3 cellular contexts compared by ENCODE assay signal in the genomic region with DNA sequence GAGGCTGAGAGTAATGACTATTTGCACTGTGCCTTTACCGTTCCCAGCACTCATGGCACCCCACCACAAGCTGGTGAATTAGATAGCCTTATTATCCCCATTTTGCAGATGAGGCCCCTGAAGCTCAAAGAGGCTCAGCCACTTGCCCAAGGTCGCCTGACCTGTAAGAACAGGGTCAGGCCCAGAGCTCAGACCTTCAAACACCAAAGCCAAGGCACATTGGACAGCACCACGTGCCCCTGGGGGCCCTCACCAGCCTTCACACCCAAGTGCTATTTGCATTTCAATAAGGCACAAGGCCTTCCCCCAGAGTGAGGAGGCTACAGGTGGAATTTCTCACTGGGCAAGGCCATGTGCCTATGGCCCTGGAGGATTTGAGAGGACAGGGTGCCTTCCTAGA.
TF ChIP-seq lines count a peak whose summit lies in the region.

No MANE protein-coding gene starts in this region.

TF ChIP-seq in GM23338, 12 proteins besides CTCF, POLR2A, EP300 and RAD21:
- TF ChIP-seq, protein P1, sequence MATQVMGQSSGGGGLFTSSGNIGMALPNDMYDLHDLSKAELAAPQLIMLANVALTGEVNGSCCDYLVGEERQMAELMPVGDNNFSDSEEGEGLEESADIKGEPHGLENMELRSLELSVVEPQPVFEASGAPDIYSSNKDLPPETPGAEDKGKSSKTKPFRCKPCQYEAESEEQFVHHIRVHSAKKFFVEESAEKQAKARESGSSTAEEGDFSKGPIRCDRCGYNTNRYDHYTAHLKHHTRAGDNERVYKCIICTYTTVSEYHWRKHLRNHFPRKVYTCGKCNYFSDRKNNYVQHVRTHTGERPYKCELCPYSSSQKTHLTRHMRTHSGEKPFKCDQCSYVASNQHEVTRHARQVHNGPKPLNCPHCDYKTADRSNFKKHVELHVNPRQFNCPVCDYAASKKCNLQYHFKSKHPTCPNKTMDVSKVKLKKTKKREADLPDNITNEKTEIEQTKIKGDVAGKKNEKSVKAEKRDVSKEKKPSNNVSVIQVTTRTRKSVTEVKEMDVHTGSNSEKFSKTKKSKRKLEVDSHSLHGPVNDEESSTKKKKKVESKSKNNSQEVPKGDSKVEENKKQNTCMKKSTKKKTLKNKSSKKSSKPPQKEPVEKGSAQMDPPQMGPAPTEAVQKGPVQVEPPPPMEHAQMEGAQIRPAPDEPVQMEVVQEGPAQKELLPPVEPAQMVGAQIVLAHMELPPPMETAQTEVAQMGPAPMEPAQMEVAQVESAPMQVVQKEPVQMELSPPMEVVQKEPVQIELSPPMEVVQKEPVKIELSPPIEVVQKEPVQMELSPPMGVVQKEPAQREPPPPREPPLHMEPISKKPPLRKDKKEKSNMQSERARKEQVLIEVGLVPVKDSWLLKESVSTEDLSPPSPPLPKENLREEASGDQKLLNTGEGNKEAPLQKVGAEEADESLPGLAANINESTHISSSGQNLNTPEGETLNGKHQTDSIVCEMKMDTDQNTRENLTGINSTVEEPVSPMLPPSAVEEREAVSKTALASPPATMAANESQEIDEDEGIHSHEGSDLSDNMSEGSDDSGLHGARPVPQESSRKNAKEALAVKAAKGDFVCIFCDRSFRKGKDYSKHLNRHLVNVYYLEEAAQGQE (IDR thresholded peaks at IDR 0.05; ENCODE audit: unreplicated experiment) = peak; percentile 53
- TF ChIP-seq NANOG (IDR thresholded peaks at IDR 0.05; ENCODE audit: borderline replicate concordance) (no peak), ZNF331 (CRISPR knock-in tag; IDR thresholded peaks at IDR 0.05; ENCODE audit: low read depth) (no peak), CREB1 (CRISPR knock-in tag; IDR thresholded peaks at IDR 0.05; ENCODE audit: low read depth) (no peak), JUNB (IDR thresholded peaks at IDR 0.05; ENCODE audit: unreplicated experiment) (no peak)

TF ChIP-seq in IMR-90, 13 proteins besides CTCF, POLR2A, EP300 and RAD21:
- TF ChIP-seq RCOR1 (IDR thresholded peaks at IDR 0.05; ENCODE audit: insufficient replicate concordance, low read length) = no peak
- no peak for TF ChIP-seq BHLHE40 (IDR thresholded peaks at IDR 0.05; ENCODE audit: low read depth, low read length)
- TF ChIP-seq RFX5 (IDR thresholded peaks at IDR 0.05; ENCODE audit: low read depth, low read length) = no peak
- no peak for TF ChIP-seq NFE2L2 (IDR thresholded peaks at IDR 0.05; ENCODE audit: low read depth, low read length)
- TF ChIP-seq CHD1 (IDR thresholded peaks at IDR 0.05; ENCODE audit: low read depth, low read length) = no peak
- TF ChIP-seq MAFK (IDR thresholded peaks at IDR 0.05; ENCODE audit: low read depth, low read length) = no peak
- TF ChIP-seq, protein P2, sequence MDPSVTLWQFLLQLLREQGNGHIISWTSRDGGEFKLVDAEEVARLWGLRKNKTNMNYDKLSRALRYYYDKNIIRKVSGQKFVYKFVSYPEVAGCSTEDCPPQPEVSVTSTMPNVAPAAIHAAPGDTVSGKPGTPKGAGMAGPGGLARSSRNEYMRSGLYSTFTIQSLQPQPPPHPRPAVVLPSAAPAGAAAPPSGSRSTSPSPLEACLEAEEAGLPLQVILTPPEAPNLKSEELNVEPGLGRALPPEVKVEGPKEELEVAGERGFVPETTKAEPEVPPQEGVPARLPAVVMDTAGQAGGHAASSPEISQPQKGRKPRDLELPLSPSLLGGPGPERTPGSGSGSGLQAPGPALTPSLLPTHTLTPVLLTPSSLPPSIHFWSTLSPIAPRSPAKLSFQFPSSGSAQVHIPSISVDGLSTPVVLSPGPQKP (IDR thresholded peaks at IDR 0.05; ENCODE audit: borderline replicate concordance, low read depth, low read length) = no peak
- no peak for TF ChIP-seq CEBPB (IDR thresholded peaks at IDR 0.05; ENCODE audit: low read depth, low read length)
- TF ChIP-seq, protein P3, sequence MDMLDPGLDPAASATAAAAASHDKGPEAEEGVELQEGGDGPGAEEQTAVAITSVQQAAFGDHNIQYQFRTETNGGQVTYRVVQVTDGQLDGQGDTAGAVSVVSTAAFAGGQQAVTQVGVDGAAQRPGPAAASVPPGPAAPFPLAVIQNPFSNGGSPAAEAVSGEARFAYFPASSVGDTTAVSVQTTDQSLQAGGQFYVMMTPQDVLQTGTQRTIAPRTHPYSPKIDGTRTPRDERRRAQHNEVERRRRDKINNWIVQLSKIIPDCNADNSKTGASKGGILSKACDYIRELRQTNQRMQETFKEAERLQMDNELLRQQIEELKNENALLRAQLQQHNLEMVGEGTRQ (IDR thresholded peaks at IDR 0.05; ENCODE audit: low read depth, low read length) = no peak
- no peak for TF ChIP-seq FOS (IDR thresholded peaks at IDR 0.05; ENCODE audit: low read depth, low read length)
- no peak for TF ChIP-seq MXI1 (IDR thresholded peaks at IDR 0.05; ENCODE audit: borderline replicate concordance, low read depth, low read length)

TF ChIP-seq in H1, 55 proteins besides CTCF, POLR2A, EP300 and RAD21:
- TF ChIP-seq EZH2 (IDR thresholded peaks at IDR 0.05; ENCODE audit: low read depth, low read length, severe bottlenecking) = no peak
- TF ChIP-seq KDM1A (IDR thresholded peaks at IDR 0.05; ENCODE audit: borderline replicate concordance, low read length) = peak; percentile 75; the same call in 1 of the 2 replicates
- TF ChIP-seq CHD2 (IDR thresholded peaks at IDR 0.05; ENCODE audit: low read length) = no peak
- no peak for TF ChIP-seq CBX5 (IDR thresholded peaks at IDR 0.05; ENCODE audit: low read depth, low read length)
- no peak for TF ChIP-seq TAF7 (optimal IDR thresholded peaks at IDR 0.05; ENCODE audit: borderline replicate concordance, low read depth, low read length)
- TF ChIP-seq CHD1 (IDR thresholded peaks at IDR 0.05; ENCODE audit: low read depth, low read length) = no peak
- TF ChIP-seq SP2 (IDR thresholded peaks at IDR 0.05; ENCODE audit: low read length) = no peak
- no peak for TF ChIP-seq PHF8 (conservative IDR thresholded peaks at IDR 0.05; ENCODE audit: low read depth, low read length)
- no peak for TF ChIP-seq NRF1 (IDR thresholded peaks at IDR 0.05; ENCODE audit: low read depth, low read length)
- TF ChIP-seq, protein P4, sequence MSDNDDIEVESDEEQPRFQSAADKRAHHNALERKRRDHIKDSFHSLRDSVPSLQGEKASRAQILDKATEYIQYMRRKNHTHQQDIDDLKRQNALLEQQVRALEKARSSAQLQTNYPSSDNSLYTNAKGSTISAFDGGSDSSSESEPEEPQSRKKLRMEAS (IDR thresholded peaks at IDR 0.05) = peak; percentile 97
- TF ChIP-seq BCL11A (IDR thresholded peaks at IDR 0.05; ENCODE audit: low read depth in 2 of 2, low read length in 2 of 2) = no peak
- no peak for TF ChIP-seq ZNF274 (IDR thresholded peaks at IDR 0.05; ENCODE audit: borderline replicate concordance, extremely low read depth, low read length)
- TF ChIP-seq, protein P5, sequence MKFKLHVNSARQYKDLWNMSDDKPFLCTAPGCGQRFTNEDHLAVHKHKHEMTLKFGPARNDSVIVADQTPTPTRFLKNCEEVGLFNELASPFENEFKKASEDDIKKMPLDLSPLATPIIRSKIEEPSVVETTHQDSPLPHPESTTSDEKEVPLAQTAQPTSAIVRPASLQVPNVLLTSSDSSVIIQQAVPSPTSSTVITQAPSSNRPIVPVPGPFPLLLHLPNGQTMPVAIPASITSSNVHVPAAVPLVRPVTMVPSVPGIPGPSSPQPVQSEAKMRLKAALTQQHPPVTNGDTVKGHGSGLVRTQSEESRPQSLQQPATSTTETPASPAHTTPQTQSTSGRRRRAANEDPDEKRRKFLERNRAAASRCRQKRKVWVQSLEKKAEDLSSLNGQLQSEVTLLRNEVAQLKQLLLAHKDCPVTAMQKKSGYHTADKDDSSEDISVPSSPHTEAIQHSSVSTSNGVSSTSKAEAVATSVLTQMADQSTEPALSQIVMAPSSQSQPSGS (IDR thresholded peaks at IDR 0.05; ENCODE audit: low read length) = 0 out of 2 replicates have a peak, but pooled peaks have one; percentile 42
- TF ChIP-seq TAF1 (IDR thresholded peaks at IDR 0.05; ENCODE audit: low read depth, low read length) = no peak
- no peak for TF ChIP-seq YY1 (IDR thresholded peaks at IDR 0.05; ENCODE audit: low read depth, low read length)
- TF ChIP-seq HDAC2 (IDR thresholded peaks at IDR 0.05; ENCODE audit: borderline replicate concordance in 1 of 2, low read depth in 2 of 2, low read length in 2 of 2) = 0 out of 4 replicates have a peak, but pooled peaks of 1 of the 2 experiments have one; percentile 33
- no peak for TF ChIP-seq JUN (IDR thresholded peaks at IDR 0.05; ENCODE audit: low read depth, low read length)
- no peak for TF ChIP-seq HDAC6 (IDR thresholded peaks at IDR 0.05; ENCODE audit: low read depth, low read length)
- TF ChIP-seq SP1 (IDR thresholded peaks at IDR 0.05; ENCODE audit: low read depth, low read length) = no peak
- no peak for TF ChIP-seq SRF (IDR thresholded peaks at IDR 0.05; ENCODE audit: low read depth, low read length)
- no peak for TF ChIP-seq EGR1 (IDR thresholded peaks at IDR 0.05; ENCODE audit: borderline replicate concordance, low read depth, low read length)
- TF ChIP-seq, protein P6, sequence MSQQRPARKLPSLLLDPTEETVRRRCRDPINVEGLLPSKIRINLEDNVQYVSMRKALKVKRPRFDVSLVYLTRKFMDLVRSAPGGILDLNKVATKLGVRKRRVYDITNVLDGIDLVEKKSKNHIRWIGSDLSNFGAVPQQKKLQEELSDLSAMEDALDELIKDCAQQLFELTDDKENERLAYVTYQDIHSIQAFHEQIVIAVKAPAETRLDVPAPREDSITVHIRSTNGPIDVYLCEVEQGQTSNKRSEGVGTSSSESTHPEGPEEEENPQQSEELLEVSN (IDR thresholded peaks at IDR 0.05) = peak; percentile 92
- no peak for TF ChIP-seq RFX5 (IDR thresholded peaks at IDR 0.05; ENCODE audit: borderline replicate concordance, low read depth, low read length)
- no peak for TF ChIP-seq MAFK (IDR thresholded peaks at IDR 0.05; ENCODE audit: low read depth, low read length)
- TF ChIP-seq SIX5 (IDR thresholded peaks at IDR 0.05; ENCODE audit: low read depth, low read length) = no peak
- no peak for TF ChIP-seq CEBPB (IDR thresholded peaks at IDR 0.05; ENCODE audit: low read depth, low read length)
- TF ChIP-seq CTBP2 (IDR thresholded peaks at IDR 0.05; ENCODE audit: borderline replicate concordance, insufficient read depth, insufficient read length, low read length) = no peak
